ENCODE assay signal across 8 cellular contexts in the genomic region with DNA sequence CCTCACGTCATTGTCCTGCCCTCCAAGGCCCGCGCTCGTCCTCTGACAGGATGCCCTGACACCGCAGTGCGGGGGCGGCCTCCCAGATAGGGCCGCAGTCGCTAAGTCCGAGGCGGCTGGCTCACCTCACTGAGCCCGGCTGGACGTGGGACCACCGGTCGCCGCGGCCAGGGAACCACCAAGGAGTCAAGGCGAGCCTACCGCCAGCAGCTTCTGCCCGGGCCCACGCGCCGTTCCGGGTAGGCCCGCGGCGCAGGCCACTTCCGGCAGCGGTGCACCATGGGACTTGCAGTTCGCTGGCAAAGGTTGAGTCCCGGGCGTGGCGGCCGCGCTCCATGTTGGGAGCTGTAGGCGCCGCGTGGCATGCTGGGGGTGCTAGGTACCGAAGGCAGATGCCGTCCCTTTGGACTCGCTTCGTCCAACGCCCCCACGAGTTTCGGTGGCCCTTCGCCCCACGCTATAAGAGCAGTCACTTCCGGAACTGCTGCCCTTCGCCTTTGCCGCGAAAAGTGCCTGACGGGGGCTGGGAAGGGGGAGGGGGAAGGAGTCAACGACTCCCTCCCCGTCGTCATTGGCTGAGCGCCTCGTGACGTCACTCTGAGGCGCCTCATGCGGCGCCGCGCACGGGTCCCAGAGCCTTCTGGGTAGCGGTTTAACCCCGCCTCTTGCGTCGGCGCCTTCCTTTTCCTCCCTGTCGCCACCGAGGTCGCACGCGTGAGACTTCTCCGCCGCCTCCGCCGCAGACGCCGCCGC. TPM values are rescaled to one million over a fixed set of nuclear protein-coding genes. Genes with fewer than 3 reads are reported as not detected.
DNase-seq lines count a peak whose midpoint lies in the region; ATAC-seq and TF ChIP-seq lines count a peak whose summit lies in the region.

A gene (plus strand): TSS at position 681 of the 753 bp plus-strand sequence. CDS start 268 bp downstream, outside the sequence.

- TF ChIP-seq POLR2A in lower leg skin (IDR thresholded peaks at IDR 0.05) = peak in 1 of 2 donors; percentile 87

- WGBS in lower leg skin, 2 donors = 0 to 1% methylated on average over 24 to 57 of the region's 81 CpGs

- peak within 1 kb of the TSS; percentile 81 to 100 (median 98) for H3K27ac ChIP-seq in dorsolateral prefrontal cortex

- peak within 1 kb of the TSS; percentile 96 to 100 (median 98) for H3K27ac Mint-ChIP-seq in CD14-positive monocyte
- H3K27ac Mint-ChIP-seq in activated CD4-positive, alpha-beta memory T cell treated with anti-CD3 and anti-CD28 coated beads for 36 hours = peak within 1 kb of the TSS; percentile 99

- DNase-seq in CD14-positive monocyte (ENCODE audit: low spot score) = peak; percentile 97
- DNase-seq in NCI-H82 treated with DMSO at 0.1 percent for 48 hours (lab: John Stamatoyannopoulos, UW; ENCODE audit: unreplicated experiment) = peak; percentile 77
- peak; percentile 99 for DNase-seq in activated CD4-positive, alpha-beta memory T cell treated with anti-CD3 and anti-CD28 coated beads for 36 hours
- peak; percentile 95 to 98 (median 97) for DNase-seq in dorsolateral prefrontal cortex
- peak; percentile 97 to 100 for DNase-seq in lower leg skin (ENCODE audit: low spot score in 2 of 2)
- DNase-seq in stimulated activated CD4-positive, alpha-beta T cell treated with anti-CD3 and anti-CD28 coated beads, Interleukin-4, amount 100 ng/mL, for 48 hours (ENCODE audit: low read depth in 2 of 2) = peak; percentile 97 to 98

- H3K27me3 ChIP-seq in dorsolateral prefrontal cortex = no peaks in the 10 kb centered on the region

- ATAC-seq in GM19438 (IDR thresholded peaks at IDR 0.05; ENCODE audit: low read depth, unreplicated experiment) (peak; percentile 61), HG03575 (IDR thresholded peaks at IDR 0.05; ENCODE audit: extremely low read depth, insufficient number of reproducible peaks, low FRiP score, unreplicated experiment) (peak; percentile 38)

- H3K4me3 Mint-ChIP-seq in CD14-positive monocyte = peak within 1 kb of the TSS; percentile 93 to 95
- peak within 1 kb of the TSS; percentile 92 for H3K4me3 Mint-ChIP-seq in activated CD4-positive, alpha-beta memory T cell treated with anti-CD3 and anti-CD28 coated beads for 36 hours

- peaks cover 40% of the 10 kb centered on the region for H3K4me1 Mint-ChIP-seq in CD14-positive monocyte
- H3K4me1 Mint-ChIP-seq in activated CD4-positive, alpha-beta memory T cell treated with anti-CD3 and anti-CD28 coated beads for 36 hours (ENCODE audit: low read depth) = peaks cover 30% of the 10 kb centered on the region

- H3K4me3 ChIP-seq in dorsolateral prefrontal cortex (peak within 1 kb of the TSS; percentile 68 to 100 (median 98)), lower leg skin (ENCODE audit: low read depth, poor library complexity, severe bottlenecking) (peak within 1 kb of the TSS; percentile 96)

- H3K9me3 Mint-ChIP-seq in CD14-positive monocyte = peaks cover 0 to 2% (median 0%) of the 10 kb centered on the region in 7 donors
- H3K9me3 Mint-ChIP-seq in activated CD4-positive, alpha-beta memory T cell treated with anti-CD3 and anti-CD28 coated beads for 36 hours = no peaks in the 10 kb centered on the region

- intact Hi-C loops in CD14-positive monocyte (cut with micrococcal nuclease) = loop anchor here (1.0 to 5.0 kb wide), 3 partner anchors 10 to 33 kb away; a partner anchor contains a TSS
- intact Hi-C loops in activated CD4-positive, alpha-beta memory T cell treated with anti-CD3 and anti-CD28 coated beads for 36 hours (cut with micrococcal nuclease) = loop anchor here (1.0 kb wide), 2 partner anchors 10 to 13 kb away; no protein-coding TSS in a partner anchor
- intact Hi-C loops in dorsolateral prefrontal cortex (cut with DNase I) = loop anchor here in 1 of 2 donors (1.0 to 2.0 kb wide), 2 partner anchors 11 to 31 kb away; no protein-coding TSS in a partner anchor
- intact Hi-C loops in lower leg skin (cut with DNase I; ENCODE audit: low total_unique reads) = no loop called here

- POLR2A ChIA-PET in activated CD4-positive, alpha-beta memory T cell treated with anti-CD3 and anti-CD28 coated beads for 36 hours (lab: Charles Lee) = interaction anchor here (0.9 to 2.2 kb wide), 8 partner anchors 9 to 233 kb away, joined by 3 to 14 read pairs (median 4); a partner anchor contains a TSS

- CTCF ChIA-PET in activated CD4-positive, alpha-beta memory T cell treated with anti-CD3 and anti-CD28 coated beads for 36 hours (lab: Charles Lee) = interaction anchor here (0.9 to 1.5 kb wide), 3 partner anchors 11 to 20 kb away, joined by 3 to 7 read pairs (median 4); no protein-coding TSS in a partner anchor

- H3K27me3 Mint-ChIP-seq in CD14-positive monocyte (ENCODE audit: low read depth in 3 of 3) = peaks cover 0 to under 1% (median 0%) of the 10 kb centered on the region in 3 donors
- no peaks in the 10 kb centered on the region for H3K27me3 Mint-ChIP-seq in activated CD4-positive, alpha-beta memory T cell treated with anti-CD3 and anti-CD28 coated beads for 36 hours

- peaks cover 22 to 30% of the 10 kb centered on the region in 2 donors for H3K36me3 Mint-ChIP-seq in CD14-positive monocyte
- H3K36me3 Mint-ChIP-seq in activated CD4-positive, alpha-beta memory T cell treated with anti-CD3 and anti-CD28 coated beads for 36 hours = peaks cover 33% of the 10 kb centered on the region

- TF ChIP-seq CTCF in CD14-positive monocyte (IDR thresholded peaks at IDR 0.05) (no peak), dorsolateral prefrontal cortex (IDR thresholded peaks at IDR 0.05 in 54 of 56, conservative IDR thresholded peaks at IDR 0.05 in 2 of 56; ENCODE audit: low read depth in 1 of 56, partially characterized antibody in 56 of 56) (peak in 14 of 56 donors; percentile 1 to 47 (median 18)), lower leg skin (IDR thresholded peaks at IDR 0.05) (no peak)

RNA-seq across cellular contexts. Expression of the gene that starts here (rescaled TPM):
- 100 to 1,000 TPM; 879 to 990 TPM for polyA plus RNA-seq in CD14-positive monocyte
- 1,000 to 10,000 TPM; 2,941 to 2,963 TPM for total RNA-seq in activated CD4-positive, alpha-beta memory T cell treated with anti-CD3 and anti-CD28 coated beads for 36 hours
- total RNA-seq in dorsolateral prefrontal cortex = 100 to 1,000 TPM; 332 to 619 (median 470) TPM
- 1,000 to 10,000 TPM in 1 of 4 donors, 100 to 1,000 TPM in 3; 479 to 1,471 (median 745) TPM for total RNA-seq in lower leg skin

Comparison
In these comparisons a context has a peak if more than half of its experiments do, and no peak if none do; other contexts are left out.
1. Peak in every context shown above with its lines: DNase-seq, ATAC-seq, H3K4me3 ChIP-seq and H3K27ac ChIP-seq.